1 cellular context compared by ENCODE assay signal in the genomic region with DNA sequence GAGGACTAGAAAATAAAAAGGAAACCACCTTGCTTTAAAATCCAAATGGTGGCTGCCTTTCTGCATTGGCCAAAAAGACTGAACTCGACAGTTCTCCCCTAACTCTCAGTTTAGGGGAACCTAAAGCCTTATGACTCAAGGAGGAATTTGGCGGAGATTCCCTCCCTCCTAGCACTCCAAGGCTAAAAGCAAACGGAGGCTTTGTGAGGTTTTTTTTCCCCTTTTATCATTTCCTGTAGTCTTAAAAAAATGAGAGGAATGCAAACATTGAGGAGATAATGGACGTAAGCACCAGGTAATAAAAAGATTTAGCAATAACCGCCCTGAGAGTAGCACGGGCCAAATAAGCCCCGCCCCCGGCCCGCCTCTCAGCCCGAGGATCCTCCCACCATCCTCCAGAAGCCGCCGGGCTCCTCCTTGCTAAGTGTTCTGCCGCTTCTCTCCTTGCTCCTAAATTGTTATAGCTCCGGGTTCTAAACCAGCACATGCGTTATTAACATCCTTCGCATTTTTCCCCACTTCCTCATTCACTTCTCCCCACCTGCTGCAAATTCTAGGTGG.
TF ChIP-seq lines count a peak whose summit lies in the region.

No MANE protein-coding gene starts in this region.

TF ChIP-seq in H1, 55 proteins besides CTCF, POLR2A, EP300 and RAD21:
- TF ChIP-seq FOSL1 (IDR thresholded peaks at IDR 0.05; ENCODE audit: insufficient read depth, low read depth, low read length) (no peak), RBBP5 (IDR thresholded peaks at IDR 0.05; ENCODE audit: borderline replicate concordance, low read depth, low read length) (no peak)
TF ChIP-seq in H1: peak in this region for 0.
